24 cellular contexts compared by ENCODE assay signal in genomic region chr1:177976596-177976995, GRCh38. TPM values are rescaled to one million over a fixed set of nuclear protein-coding genes. Genes with fewer than 3 reads are reported as not detected.
DNase-seq lines count a peak whose midpoint lies in the region; ATAC-seq, FAIRE-seq and TF ChIP-seq lines count a peak whose summit lies in the region.
"Had no signal": no experiment of that assay in that cellular context is flagged by ENCODE, and none has a peak within 500 bp of the region (broad histone marks: within the 10 kb centered on the region; RNA-seq: fewer than 3 reads in every experiment).

No MANE protein-coding gene starts in this region.

- no peak for FAIRE-seq in A549 (lab: Jason Lieb, UNC)
- FAIRE-seq: A204.1, D721Med, GM18507 had no signal

- H3K27ac Mint-ChIP-seq in activated naive CD4-positive, alpha-beta T cell treated with anti-CD3 and anti-CD28 coated beads for 36 hours = no peak overlapping the region

- DNase-seq in A549 (ENCODE audit: low read depth in 1 of 2, low spot score in 1 of 2) = no peak
- peak; percentile 55 for DNase-seq in LHCN-M2 (ENCODE audit: low read depth)
- DNase-seq in epithelial cell of esophagus (ENCODE audit: low read depth) = peak; percentile 29
- DNase-seq in osteoblast (ENCODE audit: insufficient read length, low spot score, missing footprints) = no peak
- DNase-seq in activated naive CD4-positive, alpha-beta T cell treated with anti-CD3 and anti-CD28 coated beads for 36 hours = no peak
- DNase-seq in NCI-H226 = no peak
- no peak for DNase-seq in HUDEP-2 (lab: John Stamatoyannopoulos, UW; ENCODE audit: unreplicated experiment in 76 of 76)
- DNase-seq: BE2C, DMS53, GDM1, MV-4-11, NCI-H1105 treated with DMSO at 0.1 percent for 48 hours, NCI-H2029 treated with DMSO at 0.1 percent for 48 hours, NCI-H2171, NCI-H524 treated with DMSO at 0.1 percent for 48 hours, NCI-H82, Peyer's patch had no signal

- no peak for TF ChIP-seq RAD21 in A549 (conservative IDR thresholded peaks at IDR 0.05 in 1 of 2, IDR thresholded peaks at IDR 0.05 in 1 of 2)

- CTCF ChIA-PET in A549 (lab: Yijun Ruan, JAX) = interaction anchor here (1.5 kb wide), 1 partner anchor 18 kb away, joined by 3 read pairs; no protein-coding TSS in a partner anchor
- CTCF ChIA-PET in activated naive CD4-positive, alpha-beta T cell treated with anti-CD3 and anti-CD28 coated beads for 36 hours (lab: Charles Lee) = no interaction called here

- H3K79me2 ChIP-seq in osteoblast (ENCODE audit: insufficient read depth, low read length) = no peaks in the 10 kb centered on the region

- H3K36me3 ChIP-seq in osteoblast (ENCODE audit: insufficient read depth, low read length) = no peaks in the 10 kb centered on the region
- H3K36me3 ChIP-seq: BE2C, Peyer's patch had no signal

- POLR2A ChIA-PET in A549 (lab: Yijun Ruan, JAX) = no interaction called here

- H3K36me3 Mint-ChIP-seq in activated naive CD4-positive, alpha-beta T cell treated with anti-CD3 and anti-CD28 coated beads for 36 hours (ENCODE audit: low read depth) = no peaks in the 10 kb centered on the region

- H2AFZ ChIP-seq in osteoblast (ENCODE audit: low read length) = no peak overlapping the region

- no peak for TF ChIP-seq EP300 in A549 (IDR thresholded peaks at IDR 0.05)

- no peaks in the 10 kb centered on the region for H3K9me3 ChIP-seq in A549
- H3K9me3 ChIP-seq in osteoblast (ENCODE audit: low read depth, low read length) = no peaks in the 10 kb centered on the region
- H3K9me3 ChIP-seq: BE2C, Peyer's patch had no signal

- TF ChIP-seq CTCF in A549 (IDR thresholded peaks at IDR 0.05) = no peak
- TF ChIP-seq CTCF in epithelial cell of esophagus (IDR thresholded peaks at IDR 0.05; ENCODE audit: insufficient read depth, low read depth, low read length, missing control alignments) = no peak
- TF ChIP-seq CTCF in osteoblast (IDR thresholded peaks at IDR 0.05; ENCODE audit: extremely low read depth, low read depth, low read length) = no peak

- H3K4me3 ChIP-seq in A549 (no peak overlapping the region), epithelial cell of esophagus (ENCODE audit: low read length) (no peak overlapping the region), osteoblast (ENCODE audit: insufficient read depth, low read length) (no peak overlapping the region)
- H3K4me3 ChIP-seq: Peyer's patch had no signal

- intact Hi-C loops in activated naive CD4-positive, alpha-beta T cell treated with anti-CD3 and anti-CD28 coated beads for 36 hours (cut with micrococcal nuclease) = no loop called here

- peaks cover 13% of the 10 kb centered on the region; the same call in 1 of the 3 replicates for H3K4me1 ChIP-seq in A549
- peaks cover 19% of the 10 kb centered on the region for H3K4me1 ChIP-seq in osteoblast (ENCODE audit: insufficient read depth, low read length)
- H3K4me1 ChIP-seq: BE2C, Peyer's patch had no signal

- no peak overlapping the region for H3K4me3 Mint-ChIP-seq in activated naive CD4-positive, alpha-beta T cell treated with anti-CD3 and anti-CD28 coated beads for 36 hours

- H3K27me3 ChIP-seq in osteoblast (ENCODE audit: insufficient read depth, low read length) = no peaks in the 10 kb centered on the region
- H3K27me3 ChIP-seq: BE2C, Peyer's patch had no signal

- H3K4me2 ChIP-seq in A549 (peak overlapping the region; percentile 5; the same call in 1 of the 3 replicates), osteoblast (ENCODE audit: insufficient read depth, low read length) (peak overlapping the region; percentile 11)
- H3K4me2 ChIP-seq: KMS-11 had no signal

- no peaks in the 10 kb centered on the region for H4K20me1 ChIP-seq in osteoblast (ENCODE audit: insufficient read depth, low read length)

- H3K27ac ChIP-seq in A549 (no peak overlapping the region), osteoblast (ENCODE audit: low read depth, low read length) (peak overlapping the region; percentile 45)
- H3K27ac ChIP-seq: HL-60, KMS-11, Peyer's patch had no signal

- no peaks in the 10 kb centered on the region for H3K4me1 Mint-ChIP-seq in activated naive CD4-positive, alpha-beta T cell treated with anti-CD3 and anti-CD28 coated beads for 36 hours (ENCODE audit: low read depth)

- no peaks in the 10 kb centered on the region for H3K9me3 Mint-ChIP-seq in activated naive CD4-positive, alpha-beta T cell treated with anti-CD3 and anti-CD28 coated beads for 36 hours

- H3K27me3 Mint-ChIP-seq in activated naive CD4-positive, alpha-beta T cell treated with anti-CD3 and anti-CD28 coated beads for 36 hours (ENCODE audit: low read depth) = no peaks in the 10 kb centered on the region

- no peak for TF ChIP-seq POLR2A in A549 (IDR thresholded peaks at IDR 0.05; ENCODE audit: low read length)

- ATAC-seq in A549 = no peak
- ATAC-seq: Right ventricle myocardium inferior had no signal

TF ChIP-seq in A549, 52 proteins besides CTCF, POLR2A, EP300 and RAD21:
- TF ChIP-seq MAX (IDR thresholded peaks at IDR 0.05) = no peak

RNA-seq across cellular contexts. Expression of gene SEC16B, which starts 6.7 kb away (rescaled TPM):
- polyA plus RNA-seq in A549 (2011; rRNA removed) (2.6 and 3.0 TPM in 2 replicates), A549 (2017; fragmentation: RNase III; extraction: RNeasy Plus Mini Kit Qiagen cat#74134 plus additional on column Dnase treatment) (1.2 to 1.6 TPM (median 1.3 TPM) in 3 replicates)
- 0.70 and 0.78 TPM in 2 replicates for polyA plus RNA-seq in A549 (2012; cell fraction: cytosol; rRNA removed)
- 2.5 and 2.7 TPM in 2 replicates for polyA plus RNA-seq in A549 (2012; cell fraction: nucleus; rRNA removed)
- 0.39 and 2.6 TPM in 2 replicates for polyA minus RNA-seq in A549 (2011; rRNA and poly(A)+ RNA removed)
- total RNA-seq in LHCN-M2 (2014; rRNA removed) (10.8 and 12.5 TPM in 2 replicates), osteoblast (2.9 and 3.3 TPM in 2 replicates)
- 3.5 TPM for polyA plus RNA-seq in LHCN-M2 (2012)
- not detected for total RNA-seq in activated naive CD4-positive, alpha-beta T cell treated with anti-CD3 and anti-CD28 coated beads for 36 hours
- total RNA-seq: OCI-LY7 had no signal

Comparison
In these comparisons a context has a peak if more than half of its experiments do, and no peak if none do; other contexts are left out.
1. DNase-seq: peak in LHCN-M2 (single experiment) and epithelial cell of esophagus (single experiment); none in A549 (0 of 2), osteoblast (single experiment), activated naive CD4-positive, alpha-beta T cell treated with anti-CD3 and anti-CD28 coated beads for 36 hours (single experiment), NCI-H226 (single experiment) and HUDEP-2 (0 of 76).